In genomic region chr2:179751184-179751809, GRCh38 we compare ENCODE assay signal across 8 cellular contexts.
DNase-seq lines count a peak whose midpoint lies in the region; ATAC-seq and TF ChIP-seq lines count a peak whose summit lies in the region.

No MANE protein-coding gene starts in this region.

- no peaks in the 10 kb centered on the region for H3K27me3 ChIP-seq in WERI-Rb-1 (ENCODE audit: insufficient read depth, low read depth, severe bottlenecking)
- no peaks in the 10 kb centered on the region for H3K27me3 ChIP-seq in naive thymus-derived CD4-positive, alpha-beta T cell (ENCODE audit: control insufficient read depth in 2 of 2, insufficient read depth in 2 of 2, low read length in 2 of 2)

- no peaks in the 10 kb centered on the region for H3K36me3 ChIP-seq in WERI-Rb-1
- H3K36me3 ChIP-seq in naive thymus-derived CD4-positive, alpha-beta T cell (ENCODE audit: control insufficient read depth in 2 of 3, insufficient read depth in 3 of 3, low read length in 3 of 3) = no peaks in the 10 kb centered on the region

- no peak overlapping the region for H3K27ac Mint-ChIP-seq in naive thymus-derived CD4-positive, alpha-beta T cell

- no peaks in the 10 kb centered on the region for H3K9me3 Mint-ChIP-seq in naive thymus-derived CD4-positive, alpha-beta T cell

- no peak overlapping the region for H3K4me3 Mint-ChIP-seq in naive thymus-derived CD4-positive, alpha-beta T cell

- H3K4me3 ChIP-seq in WERI-Rb-1 (ENCODE audit: low read depth, low read length) = no peak overlapping the region
- H3K4me3 ChIP-seq in naive thymus-derived CD4-positive, alpha-beta T cell (ENCODE audit: low read length) = no peak overlapping the region

- H3K27me3 Mint-ChIP-seq in naive thymus-derived CD4-positive, alpha-beta T cell = peaks cover 0 to 5% (median 0%) of the 10 kb centered on the region in 5 donors

- H3K4me1 ChIP-seq in naive thymus-derived CD4-positive, alpha-beta T cell (ENCODE audit: control insufficient read depth in 2 of 2, insufficient read depth in 2 of 2, low read length in 2 of 2) = no peaks in the 10 kb centered on the region

- CTCF ChIA-PET in naive thymus-derived CD4-positive, alpha-beta T cell (lab: Charles Lee) = no interaction called here

- POLR2A ChIA-PET in naive thymus-derived CD4-positive, alpha-beta T cell (lab: Charles Lee) = no interaction called here

- ATAC-seq in Right ventricle myocardium superior (ENCODE audit: poor library complexity) (peak; percentile 49), Right ventricle myocardium inferior (no peak), GM19455 (IDR thresholded peaks at IDR 0.05; ENCODE audit: unreplicated experiment) (no peak)
- no peak for ATAC-seq in naive thymus-derived CD4-positive, alpha-beta T cell

- H3K4me1 Mint-ChIP-seq in naive thymus-derived CD4-positive, alpha-beta T cell = no peaks in the 10 kb centered on the region

- DNase-seq in Right ventricle myocardium superior (no peak), Right ventricle myocardium inferior (ENCODE audit: missing footprints) (no peak), MV-4-11 (lab: John Stamatoyannopoulos, UW) (peak; percentile 3), WERI-Rb-1 (no peak), iris pigment epithelial cell (ENCODE audit: low read depth) (peak; percentile 40)
- no peak for DNase-seq in naive thymus-derived CD4-positive, alpha-beta T cell
- DNase-seq in stimulated activated CD4-positive, alpha-beta T cell treated with anti-CD3 and anti-CD28 coated beads, Interleukin-15, amount 100 ng/mL, for 24 hours = no peak

- no peak overlapping the region for H3K27ac ChIP-seq in WERI-Rb-1
- H3K27ac ChIP-seq in naive thymus-derived CD4-positive, alpha-beta T cell (ENCODE audit: low read depth, low read length) = no peak overlapping the region

- H3K36me3 Mint-ChIP-seq in naive thymus-derived CD4-positive, alpha-beta T cell = no peaks in the 10 kb centered on the region

- intact Hi-C loops in Right ventricle myocardium superior (cut with DNase I) = loop anchor here (2.0 kb wide), 1 partner anchor 328 kb away; no protein-coding TSS in a partner anchor
- intact Hi-C loops in Right ventricle myocardium inferior (cut with DNase I) = loop anchor here (1.0 kb wide), 1 partner anchor 329 kb away; no protein-coding TSS in a partner anchor
- intact Hi-C loops in naive thymus-derived CD4-positive, alpha-beta T cell (cut with micrococcal nuclease) = loop anchor here (1.0 to 5.0 kb wide), 5 partner anchors 329 to 1354 kb away; no protein-coding TSS in a partner anchor

- TF ChIP-seq CTCF in WERI-Rb-1 (IDR thresholded peaks at IDR 0.05; ENCODE audit: low read depth, low read length) = 0 out of 2 replicates have a peak, but pooled peaks have one; percentile 19

- H3K9me3 ChIP-seq in WERI-Rb-1 (ENCODE audit: severe bottlenecking) = no peaks in the 10 kb centered on the region
- H3K9me3 ChIP-seq in naive thymus-derived CD4-positive, alpha-beta T cell (ENCODE audit: control insufficient read depth in 2 of 3, low read length in 3 of 3) = no peaks in the 10 kb centered on the region

Comparison
In these comparisons a context has a peak if more than half of its experiments do, and no peak if none do; other contexts are left out.
1. DNase-seq: peak in MV-4-11 (single experiment) and iris pigment epithelial cell (single experiment); none in Right ventricle myocardium superior (single experiment), Right ventricle myocardium inferior (single experiment), WERI-Rb-1 (single experiment), naive thymus-derived CD4-positive, alpha-beta T cell (0 of 9) and stimulated activated CD4-positive, alpha-beta T cell treated with anti-CD3 and anti-CD28 coated beads, Interleukin-15, amount 100 ng/mL, for 24 hours (single experiment).